Comparison of ENCODE assay signal across 15 cellular contexts in the genomic region with DNA sequence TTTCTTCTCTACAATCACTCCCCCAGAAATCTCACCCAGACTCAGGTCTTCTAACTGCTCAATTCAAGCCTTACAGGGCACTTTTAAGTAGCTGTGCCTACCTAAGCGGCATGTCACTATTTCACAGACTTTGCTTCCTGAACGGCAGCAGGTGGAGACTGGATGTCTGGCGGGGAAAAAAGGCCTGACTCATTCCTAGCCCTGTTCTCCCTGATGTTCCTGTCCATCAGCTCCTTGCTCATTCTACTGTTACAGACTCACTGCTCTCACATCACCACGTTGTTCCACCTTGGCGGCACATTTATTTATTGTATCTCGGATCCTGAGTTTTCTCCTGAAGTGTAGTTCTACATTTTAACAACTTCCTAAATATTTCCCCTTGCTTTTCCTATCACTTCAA. TPM values are rescaled to one million over a fixed set of nuclear protein-coding genes. Genes with fewer than 3 reads are reported as not detected.
DNase-seq lines count a peak whose midpoint lies in the region; ATAC-seq and TF ChIP-seq lines count a peak whose summit lies in the region.
"Had no signal": no experiment of that assay in that cellular context is flagged by ENCODE, and none has a peak within 500 bp of the region (broad histone marks: within the 10 kb centered on the region; RNA-seq: fewer than 3 reads in every experiment).

No MANE protein-coding gene starts in this region.

- ATAC-seq in upper lobe of right lung = peak; percentile 24
- no peak for ATAC-seq in GM21526 (IDR thresholded peaks at IDR 0.05; ENCODE audit: low FRiP score, unreplicated experiment)
- ATAC-seq: activated T-helper 17 cell treated with anti-CD3 and anti-CD28 coated beads, Interleukin-2, amount 50 U/mL, for 72 hours had no signal

- H3K4me1 ChIP-seq in upper lobe of right lung = no peaks in the 10 kb centered on the region
- H3K4me1 ChIP-seq: neural progenitor cell, thyroid gland had no signal

- peak; percentile 28 for DNase-seq in NCI-H82 (lab: John Stamatoyannopoulos, UW)
- DNase-seq in NCI-H82 treated with DMSO at 0.1 percent for 48 hours (lab: John Stamatoyannopoulos, UW; ENCODE audit: unreplicated experiment) = no peak
- peak; percentile 73 for DNase-seq in SHP77 treated with DMSO at 0.1 percent for 48 hours (lab: John Stamatoyannopoulos, UW)
- peak; percentile 90 for DNase-seq in islet precursor cell
- DNase-seq in upper lobe of right lung = no peak
- DNase-seq in brain microvascular endothelial cell = no peak
- DNase-seq in KG1 (lab: John Stamatoyannopoulos, UW) = no peak
- DNase-seq: activated B cell treated with CpG ODN at 0.5 μM for 24 hours; cortex of kidney; Kasumi-1; stimulated activated CD4-positive, alpha-beta T cell treated with anti-CD3 and anti-CD28 coated beads, Interleukin-4, amount 100 ng/mL, for 1 hour had no signal

- intact Hi-C loops in upper lobe of right lung (cut with DNase I) = no loop called here

- in situ Hi-C loops in brain microvascular endothelial cell (cut with HindIII; ENCODE audit: low pct_ligation_motif_present, low sequenced_read_pairs) = no loop called here

- H3K27me3 ChIP-seq in upper lobe of right lung (no peaks in the 10 kb centered on the region), brain microvascular endothelial cell (replicated peaks) (no peaks in the 10 kb centered on the region)
- H3K27me3 ChIP-seq: neural progenitor cell, thyroid gland had no signal

- H3K4me3 ChIP-seq in upper lobe of right lung (no peak overlapping the region), brain microvascular endothelial cell (ENCODE audit: low read depth, low read length) (no peak overlapping the region)
- H3K4me3 ChIP-seq: neural progenitor cell, thyroid gland had no signal

- H3K36me3 ChIP-seq in upper lobe of right lung = no peaks in the 10 kb centered on the region
- H3K36me3 ChIP-seq in brain microvascular endothelial cell (replicated peaks) = no peaks in the 10 kb centered on the region
- H3K36me3 ChIP-seq: neural progenitor cell, thyroid gland had no signal

- no peaks in the 10 kb centered on the region for H3K9me3 ChIP-seq in upper lobe of right lung
- H3K9me3 ChIP-seq: thyroid gland had no signal

- no peak for TF ChIP-seq CTCF in upper lobe of right lung (IDR thresholded peaks at IDR 0.05)
- TF ChIP-seq CTCF in brain microvascular endothelial cell (IDR thresholded peaks at IDR 0.05; ENCODE audit: low read depth, low read length, missing control alignments) = no peak

- no peak overlapping the region for H3K27ac ChIP-seq in upper lobe of right lung
- no peak overlapping the region for H3K27ac ChIP-seq in brain microvascular endothelial cell
- H3K27ac ChIP-seq: neural progenitor cell, thyroid gland had no signal

RNA-seq across cellular contexts. Expression of a gene that starts 52.6 kb away (rescaled TPM):
- total RNA-seq in upper lobe of right lung = 70.7 TPM

Comparison
In these comparisons a context has a peak if more than half of its experiments do, and no peak if none do; other contexts are left out.
1. DNase-seq: peak in NCI-H82 (single experiment), SHP77 treated with DMSO at 0.1 percent for 48 hours (single experiment) and islet precursor cell (single experiment); none in NCI-H82 treated with DMSO at 0.1 percent for 48 hours (single experiment), upper lobe of right lung (single experiment), brain microvascular endothelial cell (single experiment) and KG1 (single experiment).